In genomic region chr1:28877132-28877781, GRCh38 we compare ENCODE assay signal across 9 cellular contexts. TPM values are rescaled to one million over a fixed set of nuclear protein-coding genes. Genes with fewer than 3 reads are reported as not detected.
A peak's percentile ranks its signal among the peaks of the same experiment; 100 is the strongest.
DNase-seq lines count a peak whose midpoint lies in the region; TF ChIP-seq lines count a peak whose summit lies in the region.
"Had no signal": no experiment of that assay in that cellular context is flagged by ENCODE, and none has a peak within 500 bp of the region (broad histone marks: within the 10 kb centered on the region; RNA-seq: fewer than 3 reads in every experiment).

No MANE protein-coding gene starts in this region.

- H3K27me3 ChIP-seq in uterus = no peaks in the 10 kb centered on the region
- H3K27me3 ChIP-seq: BLaER1 had no signal

- intact Hi-C loops in head of caudate nucleus (cut with DNase I) = loop anchor here (1.0 kb wide), 1 partner anchor 92 kb away; no protein-coding TSS in a partner anchor
- intact Hi-C loops in posterior vena cava (cut with DNase I) = loop anchor here (5.0 to 10.0 kb wide), 3 partner anchors 82 to 522 kb away; no protein-coding TSS in a partner anchor
- intact Hi-C loops in uterus (cut with DNase I; ENCODE audit: low total_unique reads) = no loop called here

- H3K27ac Mint-ChIP-seq in activated naive CD4-positive, alpha-beta T cell treated with anti-CD3 and anti-CD28 coated beads, Interleukin-2, amount 10 ng/mL, durations not matched to agents 7 days and 5 days = no peak overlapping the region

- no peak for TF ChIP-seq POLR2A in uterus (IDR thresholded peaks at IDR 0.05)

- peak; percentile 30 to 77 for DNase-seq in NCI-H524 (lab: John Stamatoyannopoulos, UW)
- DNase-seq in NCI-H524 treated with DMSO at 0.1 percent for 48 hours (lab: John Stamatoyannopoulos, UW) = no peak
- peak; percentile 81 for DNase-seq in NCI-H1092 treated with DMSO at 0.1 percent for 48 hours (lab: John Stamatoyannopoulos, UW)
- DNase-seq in SKM-1 (lab: John Stamatoyannopoulos, UW; ENCODE audit: unreplicated experiment) = peak; percentile 60
- peak; percentile 84 for DNase-seq in activated naive CD4-positive, alpha-beta T cell treated with anti-CD3 and anti-CD28 coated beads, Interleukin-2, amount 10 ng/mL, durations not matched to agents 7 days and 5 days
- peak; percentile 48 to 93 (median 81) for DNase-seq in head of caudate nucleus
- peak; percentile 89 for DNase-seq in posterior vena cava (ENCODE audit: low spot score)
- DNase-seq in uterus = peak; percentile 75 to 78

- no peak overlapping the region for H3K27ac ChIP-seq in uterus
- H3K27ac ChIP-seq: BLaER1 had no signal

- H3K4me3 ChIP-seq in uterus = no peak overlapping the region
- H3K4me3 ChIP-seq: BLaER1 had no signal

- H3K9me3 ChIP-seq in uterus = no peaks in the 10 kb centered on the region
- H3K9me3 ChIP-seq: BLaER1 had no signal

- no peak overlapping the region for H3K4me3 Mint-ChIP-seq in activated naive CD4-positive, alpha-beta T cell treated with anti-CD3 and anti-CD28 coated beads, Interleukin-2, amount 10 ng/mL, durations not matched to agents 7 days and 5 days

- no peaks in the 10 kb centered on the region for H3K36me3 Mint-ChIP-seq in activated naive CD4-positive, alpha-beta T cell treated with anti-CD3 and anti-CD28 coated beads, Interleukin-2, amount 10 ng/mL, durations not matched to agents 7 days and 5 days

- H3K36me3 ChIP-seq in uterus = no peaks in the 10 kb centered on the region
- H3K36me3 ChIP-seq: BLaER1 had no signal

- no peaks in the 10 kb centered on the region for H3K9me3 Mint-ChIP-seq in activated naive CD4-positive, alpha-beta T cell treated with anti-CD3 and anti-CD28 coated beads, Interleukin-2, amount 10 ng/mL, durations not matched to agents 7 days and 5 days

- peaks cover 38% of the 10 kb centered on the region for H3K27me3 Mint-ChIP-seq in activated naive CD4-positive, alpha-beta T cell treated with anti-CD3 and anti-CD28 coated beads, Interleukin-2, amount 10 ng/mL, durations not matched to agents 7 days and 5 days

- CTCF ChIA-PET in activated naive CD4-positive, alpha-beta T cell treated with anti-CD3 and anti-CD28 coated beads, Interleukin-2, amount 10 ng/mL, durations not matched to agents 7 days and 5 days (lab: Charles Lee) = interaction anchor here (0.6 to 10.4 kb wide), 45 partner anchors 10 to 629 kb away, joined by 3 to 221 read pairs (median 4); partner anchors contain the start of genes PHACTR4, RNU11, SRSF4 and TAF12

- TF ChIP-seq CTCF in uterus (IDR thresholded peaks at IDR 0.05) = peak; percentile 89 to 92 (median 91)

- H3K4me1 ChIP-seq in uterus = no peaks in the 10 kb centered on the region
- H3K4me1 ChIP-seq: BLaER1 had no signal

- H3K4me1 Mint-ChIP-seq in activated naive CD4-positive, alpha-beta T cell treated with anti-CD3 and anti-CD28 coated beads, Interleukin-2, amount 10 ng/mL, durations not matched to agents 7 days and 5 days = peaks cover 10% of the 10 kb centered on the region

RNA-seq across cellular contexts. Expression of gene EPB41, which starts 37.1 kb away (rescaled TPM):
- total RNA-seq in posterior vena cava (10 to 100 TPM; 16.6 to 21.7 TPM), uterus (1,000 to 10,000 TPM in 1 of 4 donors, 10 to 100 TPM in 3; 16.2 to 1,146 (median 45.4) TPM)
